ENCODE assay signal across 1 cellular context in the genomic region with DNA sequence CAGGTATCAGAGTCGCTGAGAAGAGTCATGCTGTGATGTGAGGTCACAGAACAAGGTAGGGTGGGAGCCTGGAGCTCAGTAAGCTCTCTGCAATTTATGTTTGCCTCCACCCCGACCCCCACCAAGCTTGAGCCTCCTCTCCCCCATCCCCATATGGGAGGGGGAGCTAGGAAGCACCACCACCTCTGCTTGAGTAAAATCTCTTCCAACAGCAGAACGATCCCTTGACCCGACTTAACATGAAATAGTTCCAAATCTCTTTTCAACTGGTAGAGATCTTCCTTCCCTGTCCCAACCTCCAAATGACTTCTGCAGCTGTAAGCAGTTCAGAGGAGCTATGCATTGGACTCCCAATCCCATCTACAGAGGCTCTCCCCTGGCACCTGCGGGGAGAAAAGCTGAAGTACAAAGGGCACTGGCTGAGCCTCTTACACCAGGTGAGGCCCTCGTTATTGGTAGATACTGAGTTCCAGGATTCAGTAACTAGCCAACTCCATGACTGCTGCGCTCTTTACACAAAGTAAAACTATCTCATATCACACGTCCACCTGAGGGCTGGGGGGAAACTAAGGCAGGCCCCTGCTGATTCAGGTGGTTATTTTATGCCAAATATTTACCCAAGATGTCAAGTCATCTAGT.
TF ChIP-seq lines count a peak whose summit lies in the region.

No MANE protein-coding gene starts in this region.

TF ChIP-seq in K562, 482 proteins besides CTCF, POLR2A, EP300 and RAD21 (continues in another document):
- TF ChIP-seq ZNF445 (CRISPR knock-in tag; IDR thresholded peaks at IDR 0.05; ENCODE audit: low read depth) (no peak), ZBTB17 (CRISPR knock-in tag; IDR thresholded peaks at IDR 0.05) (0 out of 2 replicates have a peak, but pooled peaks have one; percentile 24), SRF (CRISPR knock-in tag; IDR thresholded peaks at IDR 0.05) (0 out of 4 replicates have a peak, but pooled peaks of 1 of the 2 experiments have one; percentile 10), TCF7L2 (IDR thresholded peaks at IDR 0.05; ENCODE audit: low read depth, low read length) (no peak), ZNF695 (CRISPR knock-in tag; IDR thresholded peaks at IDR 0.05) (no peak), KDM4B (IDR thresholded peaks at IDR 0.05; ENCODE audit: borderline replicate concordance in 2 of 2, low read depth in 1 of 2) (no peak), ZNF133 (CRISPR knock-in tag; IDR thresholded peaks at IDR 0.05) (no peak), NFE2L1 (tag; IDR thresholded peaks at IDR 0.05; ENCODE audit: borderline replicate concordance, low read depth) (no peak), POLR2G (IDR thresholded peaks at IDR 0.05; ENCODE audit: low read depth, low read length) (0 out of 2 replicates have a peak, but pooled peaks have one; percentile 3), SMAD3 (CRISPR knock-in tag; conservative IDR thresholded peaks at IDR 0.05) (peak; percentile 77; the same call in 1 of the 2 replicates), TCFL5 (CRISPR knock-in tag; conservative IDR thresholded peaks at IDR 0.05) (no peak), ARID1B (IDR thresholded peaks at IDR 0.05) (no peak), HDGF (IDR thresholded peaks at IDR 0.05) (no peak), DIDO1 (tag; IDR thresholded peaks at IDR 0.05; ENCODE audit: low read depth) (no peak), CBFA2T2 (conservative IDR thresholded peaks at IDR 0.05) (no peak), ZNF830 (CRISPR knock-in tag; IDR thresholded peaks at IDR 0.05) (no peak), LEF1 (IDR thresholded peaks at IDR 0.05) (no peak), EZH2 (IDR thresholded peaks at IDR 0.05; ENCODE audit: borderline replicate concordance, low read depth, low read length) (no peak), ZNF764 (CRISPR knock-in tag; IDR thresholded peaks at IDR 0.05; ENCODE audit: low read depth) (no peak), STAG1 (CRISPR knock-in tag; IDR thresholded peaks at IDR 0.05; ENCODE audit: borderline replicate concordance) (no peak), ZNF217 (CRISPR knock-in tag; IDR thresholded peaks at IDR 0.05) (no peak), NONO (IDR thresholded peaks at IDR 0.05; ENCODE audit: low read depth in 2 of 2, low read length in 1 of 2) (no peak), RNF2 (IDR thresholded peaks at IDR 0.05) (no peak), ARID2 (IDR thresholded peaks at IDR 0.05) (no peak), ZNF146 (CRISPR knock-in tag; IDR thresholded peaks at IDR 0.05; ENCODE audit: unreplicated experiment) (no peak), FOSL1 (tag; conservative IDR thresholded peaks at IDR 0.05) (no peak), BCOR (IDR thresholded peaks at IDR 0.05) (no peak), SIN3A (IDR thresholded peaks at IDR 0.05; ENCODE audit: borderline replicate concordance in 2 of 2, control insufficient read depth in 1 of 2, low read depth in 2 of 2, low read length in 2 of 2) (no peak; a peak in 1 of 4 replicates), HDAC1 (IDR thresholded peaks at IDR 0.05) (no peak), CTBP1 (IDR thresholded peaks at IDR 0.05; ENCODE audit: borderline replicate concordance) (0 out of 2 replicates have a peak, but pooled peaks have one; percentile 14), LARP7 (IDR thresholded peaks at IDR 0.05) (no peak), NFYB (IDR thresholded peaks at IDR 0.05; ENCODE audit: extremely low read depth, insufficient read length) (no peak)
- TF ChIP-seq, protein P1, sequence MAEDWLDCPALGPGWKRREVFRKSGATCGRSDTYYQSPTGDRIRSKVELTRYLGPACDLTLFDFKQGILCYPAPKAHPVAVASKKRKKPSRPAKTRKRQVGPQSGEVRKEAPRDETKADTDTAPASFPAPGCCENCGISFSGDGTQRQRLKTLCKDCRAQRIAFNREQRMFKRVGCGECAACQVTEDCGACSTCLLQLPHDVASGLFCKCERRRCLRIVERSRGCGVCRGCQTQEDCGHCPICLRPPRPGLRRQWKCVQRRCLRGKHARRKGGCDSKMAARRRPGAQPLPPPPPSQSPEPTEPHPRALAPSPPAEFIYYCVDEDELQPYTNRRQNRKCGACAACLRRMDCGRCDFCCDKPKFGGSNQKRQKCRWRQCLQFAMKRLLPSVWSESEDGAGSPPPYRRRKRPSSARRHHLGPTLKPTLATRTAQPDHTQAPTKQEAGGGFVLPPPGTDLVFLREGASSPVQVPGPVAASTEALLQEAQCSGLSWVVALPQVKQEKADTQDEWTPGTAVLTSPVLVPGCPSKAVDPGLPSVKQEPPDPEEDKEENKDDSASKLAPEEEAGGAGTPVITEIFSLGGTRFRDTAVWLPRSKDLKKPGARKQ (CRISPR knock-in tag; IDR thresholded peaks at IDR 0.05), result no peak
- TF ChIP-seq, protein P2, sequence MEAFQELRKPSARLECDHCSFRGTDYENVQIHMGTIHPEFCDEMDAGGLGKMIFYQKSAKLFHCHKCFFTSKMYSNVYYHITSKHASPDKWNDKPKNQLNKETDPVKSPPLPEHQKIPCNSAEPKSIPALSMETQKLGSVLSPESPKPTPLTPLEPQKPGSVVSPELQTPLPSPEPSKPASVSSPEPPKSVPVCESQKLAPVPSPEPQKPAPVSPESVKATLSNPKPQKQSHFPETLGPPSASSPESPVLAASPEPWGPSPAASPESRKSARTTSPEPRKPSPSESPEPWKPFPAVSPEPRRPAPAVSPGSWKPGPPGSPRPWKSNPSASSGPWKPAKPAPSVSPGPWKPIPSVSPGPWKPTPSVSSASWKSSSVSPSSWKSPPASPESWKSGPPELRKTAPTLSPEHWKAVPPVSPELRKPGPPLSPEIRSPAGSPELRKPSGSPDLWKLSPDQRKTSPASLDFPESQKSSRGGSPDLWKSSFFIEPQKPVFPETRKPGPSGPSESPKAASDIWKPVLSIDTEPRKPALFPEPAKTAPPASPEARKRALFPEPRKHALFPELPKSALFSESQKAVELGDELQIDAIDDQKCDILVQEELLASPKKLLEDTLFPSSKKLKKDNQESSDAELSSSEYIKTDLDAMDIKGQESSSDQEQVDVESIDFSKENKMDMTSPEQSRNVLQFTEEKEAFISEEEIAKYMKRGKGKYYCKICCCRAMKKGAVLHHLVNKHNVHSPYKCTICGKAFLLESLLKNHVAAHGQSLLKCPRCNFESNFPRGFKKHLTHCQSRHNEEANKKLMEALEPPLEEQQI (IDR thresholded peaks at IDR 0.05), result no peak
- TF ChIP-seq, protein P3, sequence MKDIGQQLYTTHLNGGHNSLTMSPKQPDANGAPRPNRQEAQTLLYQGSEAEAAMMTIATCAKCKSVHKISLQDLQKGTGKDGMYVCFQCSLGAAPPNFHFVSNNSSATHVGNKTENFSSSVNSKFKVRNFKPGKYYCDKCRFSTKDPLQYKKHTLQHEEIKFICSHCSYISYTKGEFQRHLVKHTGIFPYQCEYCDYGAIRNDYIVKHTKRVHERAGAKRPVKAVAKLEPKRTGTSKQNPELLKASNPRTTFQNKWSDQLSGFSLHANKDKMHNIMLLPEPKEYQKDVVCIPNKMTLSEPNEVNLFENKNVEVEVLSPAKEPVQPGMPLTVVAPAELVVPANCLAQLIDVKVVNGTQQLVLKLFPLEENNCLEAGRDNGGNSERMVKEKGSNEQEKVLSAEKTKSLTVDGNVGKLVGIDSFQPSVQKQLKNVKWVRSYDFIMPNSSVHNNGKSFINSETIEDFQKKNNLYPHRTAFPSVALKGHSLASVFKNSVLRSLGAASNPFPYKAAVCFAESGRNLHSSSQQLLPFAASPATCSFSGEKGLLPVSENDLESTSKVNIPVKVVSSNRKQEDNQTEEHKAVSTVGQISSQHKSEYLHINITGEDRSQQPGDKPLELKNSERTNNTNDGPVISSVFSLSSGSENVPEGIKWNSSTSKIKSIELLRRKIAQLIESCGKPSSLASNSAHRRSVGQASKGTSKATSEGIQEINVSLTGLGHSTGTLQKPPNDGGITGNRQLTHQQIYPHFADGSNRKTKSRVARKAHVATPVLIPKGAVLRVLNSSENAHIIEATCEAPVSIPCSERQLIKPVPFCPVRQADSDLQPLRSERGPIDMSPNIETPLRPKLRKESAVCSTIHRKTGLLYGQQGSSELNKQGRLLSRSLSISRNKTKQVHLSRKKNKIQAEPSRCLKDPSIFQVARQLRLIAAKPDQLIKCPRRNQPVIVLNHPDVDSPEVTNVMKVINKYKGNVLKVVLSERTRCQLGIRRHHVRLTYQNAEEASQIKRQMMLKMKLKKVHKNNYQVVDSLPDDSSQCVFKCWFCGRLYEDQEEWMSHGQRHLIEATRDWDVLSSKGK (CRISPR knock-in tag; IDR thresholded peaks at IDR 0.05), result no peak
- TF ChIP-seq, protein P4, sequence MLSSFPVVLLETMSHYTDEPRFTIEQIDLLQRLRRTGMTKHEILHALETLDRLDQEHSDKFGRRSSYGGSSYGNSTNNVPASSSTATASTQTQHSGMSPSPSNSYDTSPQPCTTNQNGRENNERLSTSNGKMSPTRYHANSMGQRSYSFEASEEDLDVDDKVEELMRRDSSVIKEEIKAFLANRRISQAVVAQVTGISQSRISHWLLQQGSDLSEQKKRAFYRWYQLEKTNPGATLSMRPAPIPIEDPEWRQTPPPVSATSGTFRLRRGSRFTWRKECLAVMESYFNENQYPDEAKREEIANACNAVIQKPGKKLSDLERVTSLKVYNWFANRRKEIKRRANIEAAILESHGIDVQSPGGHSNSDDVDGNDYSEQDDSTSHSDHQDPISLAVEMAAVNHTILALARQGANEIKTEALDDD (IDR thresholded peaks at IDR 0.05), result no peak
- TF ChIP-seq, protein P5, sequence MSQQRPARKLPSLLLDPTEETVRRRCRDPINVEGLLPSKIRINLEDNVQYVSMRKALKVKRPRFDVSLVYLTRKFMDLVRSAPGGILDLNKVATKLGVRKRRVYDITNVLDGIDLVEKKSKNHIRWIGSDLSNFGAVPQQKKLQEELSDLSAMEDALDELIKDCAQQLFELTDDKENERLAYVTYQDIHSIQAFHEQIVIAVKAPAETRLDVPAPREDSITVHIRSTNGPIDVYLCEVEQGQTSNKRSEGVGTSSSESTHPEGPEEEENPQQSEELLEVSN (IDR thresholded peaks at IDR 0.05; ENCODE audit: borderline replicate concordance in 1 of 2, extremely low read depth in 1 of 2, insufficient read depth in 1 of 2, insufficient read length in 1 of 2, low read depth in 1 of 2, low read length in 1 of 2, poor library complexity in 1 of 2, severe bottlenecking in 1 of 2), result no peak
- TF ChIP-seq, protein P6, sequence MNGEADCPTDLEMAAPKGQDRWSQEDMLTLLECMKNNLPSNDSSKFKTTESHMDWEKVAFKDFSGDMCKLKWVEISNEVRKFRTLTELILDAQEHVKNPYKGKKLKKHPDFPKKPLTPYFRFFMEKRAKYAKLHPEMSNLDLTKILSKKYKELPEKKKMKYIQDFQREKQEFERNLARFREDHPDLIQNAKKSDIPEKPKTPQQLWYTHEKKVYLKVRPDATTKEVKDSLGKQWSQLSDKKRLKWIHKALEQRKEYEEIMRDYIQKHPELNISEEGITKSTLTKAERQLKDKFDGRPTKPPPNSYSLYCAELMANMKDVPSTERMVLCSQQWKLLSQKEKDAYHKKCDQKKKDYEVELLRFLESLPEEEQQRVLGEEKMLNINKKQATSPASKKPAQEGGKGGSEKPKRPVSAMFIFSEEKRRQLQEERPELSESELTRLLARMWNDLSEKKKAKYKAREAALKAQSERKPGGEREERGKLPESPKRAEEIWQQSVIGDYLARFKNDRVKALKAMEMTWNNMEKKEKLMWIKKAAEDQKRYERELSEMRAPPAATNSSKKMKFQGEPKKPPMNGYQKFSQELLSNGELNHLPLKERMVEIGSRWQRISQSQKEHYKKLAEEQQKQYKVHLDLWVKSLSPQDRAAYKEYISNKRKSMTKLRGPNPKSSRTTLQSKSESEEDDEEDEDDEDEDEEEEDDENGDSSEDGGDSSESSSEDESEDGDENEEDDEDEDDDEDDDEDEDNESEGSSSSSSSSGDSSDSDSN (IDR thresholded peaks at IDR 0.05; ENCODE audit: borderline replicate concordance in 1 of 2, low read depth in 2 of 2, low read length in 2 of 2), result no peak
- TF ChIP-seq, protein P7, sequence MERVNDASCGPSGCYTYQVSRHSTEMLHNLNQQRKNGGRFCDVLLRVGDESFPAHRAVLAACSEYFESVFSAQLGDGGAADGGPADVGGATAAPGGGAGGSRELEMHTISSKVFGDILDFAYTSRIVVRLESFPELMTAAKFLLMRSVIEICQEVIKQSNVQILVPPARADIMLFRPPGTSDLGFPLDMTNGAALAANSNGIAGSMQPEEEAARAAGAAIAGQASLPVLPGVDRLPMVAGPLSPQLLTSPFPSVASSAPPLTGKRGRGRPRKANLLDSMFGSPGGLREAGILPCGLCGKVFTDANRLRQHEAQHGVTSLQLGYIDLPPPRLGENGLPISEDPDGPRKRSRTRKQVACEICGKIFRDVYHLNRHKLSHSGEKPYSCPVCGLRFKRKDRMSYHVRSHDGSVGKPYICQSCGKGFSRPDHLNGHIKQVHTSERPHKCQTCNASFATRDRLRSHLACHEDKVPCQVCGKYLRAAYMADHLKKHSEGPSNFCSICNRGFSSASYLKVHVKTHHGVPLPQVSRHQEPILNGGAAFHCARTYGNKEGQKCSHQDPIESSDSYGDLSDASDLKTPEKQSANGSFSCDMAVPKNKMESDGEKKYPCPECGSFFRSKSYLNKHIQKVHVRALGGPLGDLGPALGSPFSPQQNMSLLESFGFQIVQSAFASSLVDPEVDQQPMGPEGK (CRISPR knock-in tag; IDR thresholded peaks at IDR 0.05; ENCODE audit: borderline replicate concordance), result no peak
- TF ChIP-seq, protein P8, sequence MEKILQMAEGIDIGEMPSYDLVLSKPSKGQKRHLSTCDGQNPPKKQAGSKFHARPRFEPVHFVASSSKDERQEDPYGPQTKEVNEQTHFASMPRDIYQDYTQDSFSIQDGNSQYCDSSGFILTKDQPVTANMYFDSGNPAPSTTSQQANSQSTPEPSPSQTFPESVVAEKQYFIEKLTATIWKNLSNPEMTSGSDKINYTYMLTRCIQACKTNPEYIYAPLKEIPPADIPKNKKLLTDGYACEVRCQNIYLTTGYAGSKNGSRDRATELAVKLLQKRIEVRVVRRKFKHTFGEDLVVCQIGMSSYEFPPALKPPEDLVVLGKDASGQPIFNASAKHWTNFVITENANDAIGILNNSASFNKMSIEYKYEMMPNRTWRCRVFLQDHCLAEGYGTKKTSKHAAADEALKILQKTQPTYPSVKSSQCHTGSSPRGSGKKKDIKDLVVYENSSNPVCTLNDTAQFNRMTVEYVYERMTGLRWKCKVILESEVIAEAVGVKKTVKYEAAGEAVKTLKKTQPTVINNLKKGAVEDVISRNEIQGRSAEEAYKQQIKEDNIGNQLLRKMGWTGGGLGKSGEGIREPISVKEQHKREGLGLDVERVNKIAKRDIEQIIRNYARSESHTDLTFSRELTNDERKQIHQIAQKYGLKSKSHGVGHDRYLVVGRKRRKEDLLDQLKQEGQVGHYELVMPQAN (IDR thresholded peaks at IDR 0.05; ENCODE audit: borderline replicate concordance), result no peak
- TF ChIP-seq, protein P9, sequence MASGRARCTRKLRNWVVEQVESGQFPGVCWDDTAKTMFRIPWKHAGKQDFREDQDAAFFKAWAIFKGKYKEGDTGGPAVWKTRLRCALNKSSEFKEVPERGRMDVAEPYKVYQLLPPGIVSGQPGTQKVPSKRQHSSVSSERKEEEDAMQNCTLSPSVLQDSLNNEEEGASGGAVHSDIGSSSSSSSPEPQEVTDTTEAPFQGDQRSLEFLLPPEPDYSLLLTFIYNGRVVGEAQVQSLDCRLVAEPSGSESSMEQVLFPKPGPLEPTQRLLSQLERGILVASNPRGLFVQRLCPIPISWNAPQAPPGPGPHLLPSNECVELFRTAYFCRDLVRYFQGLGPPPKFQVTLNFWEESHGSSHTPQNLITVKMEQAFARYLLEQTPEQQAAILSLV (tag; IDR thresholded peaks at IDR 0.05), result no peak
